In the genomic region with DNA sequence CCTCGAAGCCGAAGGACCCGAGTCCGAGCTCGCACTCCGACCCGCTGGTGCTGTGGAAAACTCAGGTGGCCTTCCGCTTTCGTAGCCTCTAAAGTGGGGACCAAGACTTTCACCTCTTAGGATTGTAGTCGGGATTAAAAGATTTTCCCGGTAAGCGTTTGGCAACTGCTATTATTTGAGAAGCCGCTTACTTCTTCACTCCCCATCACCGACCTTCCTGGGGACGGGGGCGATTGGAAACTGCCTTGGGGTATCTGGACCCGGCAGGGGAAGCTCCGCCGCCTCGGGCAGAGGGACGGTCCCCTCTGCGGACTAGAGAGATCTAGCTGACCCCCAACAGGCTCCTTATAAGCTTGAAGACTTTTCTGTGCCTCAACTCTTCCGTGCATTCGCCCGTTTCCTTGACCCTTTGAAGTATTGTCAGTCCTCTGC, we compare ENCODE assay signal across 8 cellular contexts. TPM values are rescaled to one million over a fixed set of nuclear protein-coding genes. Genes with fewer than 3 reads are reported as not detected.
DNase-seq lines count a peak whose midpoint lies in the region; ATAC-seq and TF ChIP-seq lines count a peak whose summit lies in the region.

No MANE protein-coding gene starts in this region.

- H3K4me1 ChIP-seq in mesenchymal stem cell (ENCODE audit: control insufficient read depth, insufficient read depth, low read depth, low read length) (peaks cover 19% of the 10 kb centered on the region), vagina (peaks cover 66% of the 10 kb centered on the region)

- ATAC-seq in HG02840 (IDR thresholded peaks at IDR 0.05; ENCODE audit: low FRiP score, unreplicated experiment) (peak; percentile 1), HG03342 (IDR thresholded peaks at IDR 0.05; ENCODE audit: unreplicated experiment) (no peak), GM18873 (IDR thresholded peaks at IDR 0.05; ENCODE audit: low FRiP score, unreplicated experiment) (no peak)

- H3K14ac ChIP-seq in mesenchymal stem cell (ENCODE audit: low read length in 2 of 2): peak overlapping the region; percentile 2 to 98

- POLR2A ChIA-PET in AG04449 (lab: Yijun Ruan, JAX): interaction anchor here (0.6 to 2.2 kb wide), 6 partner anchors 9 to 114 kb away, joined by 3 to 17 read pairs (median 4); partner anchors contain the start of genes ERP29, NAA25 and TMEM116

- H3K27ac Mint-ChIP-seq in brain: peak overlapping the region; percentile 65 to 91 (median 85)

- H3K4me3 ChIP-seq in AG04449 (ENCODE audit: low read depth, low read length) (peak overlapping the region; percentile 71), mesenchymal stem cell (ENCODE audit: insufficient read depth in 1 of 2, low read depth in 1 of 2, low read length in 2 of 2) (peak overlapping the region; percentile 94 to 99), vagina (peak overlapping the region; percentile 86 to 96)

- peak overlapping the region; percentile 95 for H3K4me2 ChIP-seq in mesenchymal stem cell (ENCODE audit: low read length, poor library complexity, severe bottlenecking)

- peaks cover 3% of the 10 kb centered on the region for H3K27me3 Mint-ChIP-seq in brain

- peak overlapping the region; percentile 99 for H3K9ac ChIP-seq in mesenchymal stem cell (ENCODE audit: low read length)

- H3K9me3 Mint-ChIP-seq in brain: peaks cover 0 to 2% (median 0%) of the 10 kb centered on the region in 5 experiments

- no peak for TF ChIP-seq POLR2A in vagina (IDR thresholded peaks at IDR 0.05)

- peak overlapping the region; percentile 47 for H2BK5ac ChIP-seq in mesenchymal stem cell (ENCODE audit: low read depth, low read length, poor library complexity, severe bottlenecking)

- peak overlapping the region in 1 of 2 experiments; percentile 42 for H2BK12ac ChIP-seq in mesenchymal stem cell (ENCODE audit: low read length in 2 of 2)

- 4% methylated on average over 25 of the region's 25 CpGs for WGBS in mesenchymal stem cell

- intact Hi-C loops in vagina (cut with DNase I): no loop called here

- peaks cover under 1% of the 10 kb centered on the region for H3K36me3 Mint-ChIP-seq in brain

- peaks cover 63% of the 10 kb centered on the region for H3K4me1 Mint-ChIP-seq in brain

- H3K9me3 ChIP-seq in mesenchymal stem cell (ENCODE audit: control insufficient read depth, low read length) (no peaks in the 10 kb centered on the region), vagina (no peaks in the 10 kb centered on the region)

- TF ChIP-seq CTCF in AG04449 (IDR thresholded peaks at IDR 0.05; ENCODE audit: insufficient read depth, low read length, missing control alignments) (no peak), brain (conservative IDR thresholded peaks at IDR 0.05) (no peak), vagina (IDR thresholded peaks at IDR 0.05) (no peak)

- H3K23ac ChIP-seq in mesenchymal stem cell (ENCODE audit: low read length in 2 of 2): peak overlapping the region; percentile 80 to 96

- H3K18ac ChIP-seq in mesenchymal stem cell (ENCODE audit: low read depth in 1 of 2, low read length in 2 of 2): peak overlapping the region; percentile 94 to 99

- peak overlapping the region; percentile 77 to 85 (median 82) for H3K4me3 Mint-ChIP-seq in brain

- DNase-seq in AG04449 (ENCODE audit: low read depth, low spot score) (no peak), mesenchymal stem cell (peak; percentile 26), vagina (ENCODE audit: extremely low spot score in 2 of 2) (no peak), NCI-H1417 (lab: John Stamatoyannopoulos, UW) (no peak)

- H3K79me1 ChIP-seq in mesenchymal stem cell (replicated peaks; ENCODE audit: low read length, poor library complexity, severe bottlenecking): peaks cover 6% of the 10 kb centered on the region

- H3K27ac ChIP-seq in mesenchymal stem cell (ENCODE audit: low read length, poor library complexity, severe bottlenecking) (peak overlapping the region; percentile 37), vagina (peak overlapping the region; percentile 94)

- CTCF ChIA-PET in AG04449 (lab: Yijun Ruan, JAX): interaction anchor here (1.3 kb wide), 1 partner anchor 14 kb away, joined by 3 read pairs; no protein-coding TSS in a partner anchor

- no peak overlapping the region for H2BK120ac ChIP-seq in mesenchymal stem cell (ENCODE audit: low read depth, low read length)

- peak overlapping the region; percentile 68 for H4K91ac ChIP-seq in mesenchymal stem cell (ENCODE audit: low read length)

- H3K36me3 ChIP-seq in mesenchymal stem cell (ENCODE audit: control insufficient read depth in 1 of 2, insufficient read depth in 2 of 2, low read depth in 1 of 2, low read length in 2 of 2) (peaks cover 0 to 3% of the 10 kb centered on the region in 2 experiments), vagina (no peaks in the 10 kb centered on the region)

- H3K4ac ChIP-seq in mesenchymal stem cell (ENCODE audit: low read depth in 1 of 2, low read length in 2 of 2): peak overlapping the region in 1 of 2 experiments; percentile 89

- peak overlapping the region; percentile 18 for H2AFZ ChIP-seq in mesenchymal stem cell (ENCODE audit: low read depth, low read length)

- no peak overlapping the region for H2AK5ac ChIP-seq in mesenchymal stem cell (ENCODE audit: low read length, severe bottlenecking)

- H3K27me3 ChIP-seq in mesenchymal stem cell (ENCODE audit: control insufficient read depth in 1 of 2, insufficient read depth in 1 of 2, low read length in 2 of 2) (no peaks in the 10 kb centered on the region), vagina (no peaks in the 10 kb centered on the region)

- H2BK15ac ChIP-seq in mesenchymal stem cell (ENCODE audit: low read depth, poor library complexity, severe bottlenecking): peak overlapping the region; percentile 67

- H4K8ac ChIP-seq in mesenchymal stem cell (ENCODE audit: low read length): peak overlapping the region; percentile 63

RNA-seq across cellular contexts. Expression of gene TRAFD1, which starts 0.7 kb away (rescaled TPM):
- 48.9 TPM for polyA plus RNA-seq in brain (ENCODE audit: insufficient read depth, low read depth, low replicate concordance)
- polyA plus RNA-seq in mesenchymal stem cell (2013, experiment 1 of 2): 26.0 TPM
- 24.7 TPM for polyA plus RNA-seq in mesenchymal stem cell (2013, experiment 2 of 2)
- total RNA-seq in vagina: 36.8 TPM

RNA-seq across cellular contexts. Expression of gene NAA25, which starts 17.4 kb away (rescaled TPM):
- 3.0 TPM for polyA plus RNA-seq in brain (ENCODE audit: insufficient read depth, low read depth, low replicate concordance)
- polyA plus RNA-seq in mesenchymal stem cell (2013, experiment 1 of 2): 14.3 TPM
- 18.4 TPM for polyA plus RNA-seq in mesenchymal stem cell (2013, experiment 2 of 2)
- 24.1 TPM for total RNA-seq in vagina
